ENCODE assay signal across 2 cellular contexts in genomic region chr17:21217346-21217745, GRCh38.
A peak's percentile ranks its signal among the peaks of the same experiment; 100 is the strongest.
TF ChIP-seq lines count a peak whose summit lies in the region.

No MANE protein-coding gene starts in this region.

TF ChIP-seq in HepG2, 621 proteins besides CTCF, POLR2A, EP300 and RAD21:
- TF ChIP-seq, protein P1, sequence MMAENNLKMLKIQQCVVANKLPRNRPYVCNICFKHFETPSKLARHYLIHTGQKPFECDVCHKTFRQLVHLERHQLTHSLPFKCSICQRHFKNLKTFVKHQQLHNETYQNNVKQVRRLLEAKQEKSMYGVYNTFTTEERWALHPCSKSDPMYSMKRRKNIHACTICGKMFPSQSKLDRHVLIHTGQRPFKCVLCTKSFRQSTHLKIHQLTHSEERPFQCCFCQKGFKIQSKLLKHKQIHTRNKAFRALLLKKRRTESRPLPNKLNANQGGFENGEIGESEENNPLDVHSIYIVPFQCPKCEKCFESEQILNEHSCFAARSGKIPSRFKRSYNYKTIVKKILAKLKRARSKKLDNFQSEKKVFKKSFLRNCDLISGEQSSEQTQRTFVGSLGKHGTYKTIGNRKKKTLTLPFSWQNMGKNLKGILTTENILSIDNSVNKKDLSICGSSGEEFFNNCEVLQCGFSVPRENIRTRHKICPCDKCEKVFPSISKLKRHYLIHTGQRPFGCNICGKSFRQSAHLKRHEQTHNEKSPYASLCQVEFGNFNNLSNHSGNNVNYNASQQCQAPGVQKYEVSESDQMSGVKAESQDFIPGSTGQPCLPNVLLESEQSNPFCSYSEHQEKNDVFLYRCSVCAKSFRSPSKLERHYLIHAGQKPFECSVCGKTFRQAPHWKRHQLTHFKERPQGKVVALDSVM (CRISPR knock-in tag; IDR thresholded peaks at IDR 0.05) = peak; percentile 99
- TF ChIP-seq, protein P2, sequence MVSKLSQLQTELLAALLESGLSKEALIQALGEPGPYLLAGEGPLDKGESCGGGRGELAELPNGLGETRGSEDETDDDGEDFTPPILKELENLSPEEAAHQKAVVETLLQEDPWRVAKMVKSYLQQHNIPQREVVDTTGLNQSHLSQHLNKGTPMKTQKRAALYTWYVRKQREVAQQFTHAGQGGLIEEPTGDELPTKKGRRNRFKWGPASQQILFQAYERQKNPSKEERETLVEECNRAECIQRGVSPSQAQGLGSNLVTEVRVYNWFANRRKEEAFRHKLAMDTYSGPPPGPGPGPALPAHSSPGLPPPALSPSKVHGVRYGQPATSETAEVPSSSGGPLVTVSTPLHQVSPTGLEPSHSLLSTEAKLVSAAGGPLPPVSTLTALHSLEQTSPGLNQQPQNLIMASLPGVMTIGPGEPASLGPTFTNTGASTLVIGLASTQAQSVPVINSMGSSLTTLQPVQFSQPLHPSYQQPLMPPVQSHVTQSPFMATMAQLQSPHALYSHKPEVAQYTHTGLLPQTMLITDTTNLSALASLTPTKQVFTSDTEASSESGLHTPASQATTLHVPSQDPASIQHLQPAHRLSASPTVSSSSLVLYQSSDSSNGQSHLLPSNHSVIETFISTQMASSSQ (IDR thresholded peaks at IDR 0.05; ENCODE audit: low read depth) = no peak
- TF ChIP-seq, protein P2 (CRISPR knock-in tag; IDR thresholded peaks at IDR 0.05; ENCODE audit: borderline replicate concordance) = 0 out of 2 replicates have a peak, but pooled peaks have one; percentile 23
- TF ChIP-seq BHLHE40 (IDR thresholded peaks at IDR 0.05; ENCODE audit: low read length) (peak; percentile 46; the same call in 1 of the 2 replicates), FOXP1 (IDR thresholded peaks at IDR 0.05) (no peak), FOXP1 (CRISPR knock-in tag; IDR thresholded peaks at IDR 0.05) (0 out of 2 replicates have a peak, but pooled peaks have one; percentile 11), ZNF451 (CRISPR knock-in tag; IDR thresholded peaks at IDR 0.05) (no peak), ZNF790 (CRISPR knock-in tag; IDR thresholded peaks at IDR 0.05; ENCODE audit: borderline replicate concordance) (no peak), UBTF (CRISPR knock-in tag; IDR thresholded peaks at IDR 0.05) (no peak), ZMYM3 (CRISPR knock-in tag; IDR thresholded peaks at IDR 0.05) (peak; percentile 82), GATA4 (IDR thresholded peaks at IDR 0.05; ENCODE audit: borderline replicate concordance, low read depth) (no peak), RXRA (CRISPR knock-in tag; IDR thresholded peaks at IDR 0.05) (no peak), RCOR2 (CRISPR knock-in tag; IDR thresholded peaks at IDR 0.05) (peak; percentile 44; the same call in 1 of the 2 replicates)

TF ChIP-seq in H1, 55 proteins besides CTCF, POLR2A, EP300 and RAD21:
- TF ChIP-seq SIRT6 (IDR thresholded peaks at IDR 0.05; ENCODE audit: low read length) = no peak
- TF ChIP-seq CHD1 (IDR thresholded peaks at IDR 0.05; ENCODE audit: low read depth, low read length) = no peak
- no peak for TF ChIP-seq SUZ12 (IDR thresholded peaks at IDR 0.05; ENCODE audit: low read length)
- no peak for TF ChIP-seq BRCA1 (IDR thresholded peaks at IDR 0.05; ENCODE audit: low read depth, low read length)
- TF ChIP-seq CREB1 (IDR thresholded peaks at IDR 0.05) = no peak
